Comparison of ENCODE assay signal across 27 cellular contexts in the genomic region with DNA sequence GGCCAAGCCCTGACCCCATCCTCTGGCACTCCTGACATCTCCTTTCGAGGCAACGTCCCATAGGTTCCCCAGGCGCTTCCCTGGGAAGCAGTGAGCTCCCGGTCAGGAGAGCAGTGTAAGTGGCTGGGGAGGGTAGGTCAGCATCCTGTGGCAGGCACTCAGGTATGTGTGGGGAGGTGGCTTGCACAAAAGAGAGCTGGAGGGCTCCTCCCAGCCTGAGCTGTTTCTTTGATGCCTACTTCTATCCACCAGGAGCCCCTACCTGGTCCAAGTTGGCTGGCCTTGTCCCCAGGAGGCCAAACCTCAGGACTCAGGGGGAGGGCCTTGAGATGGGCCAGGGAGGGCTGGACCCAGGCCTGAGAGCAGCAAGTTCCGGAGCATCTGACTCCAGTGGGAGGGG. TPM values are rescaled to one million over a fixed set of nuclear protein-coding genes. Genes with fewer than 3 reads are reported as not detected.
DNase-seq lines count a peak whose midpoint lies in the region; ATAC-seq, FAIRE-seq and TF ChIP-seq lines count a peak whose summit lies in the region.
"Had no signal": no experiment of that assay in that cellular context is flagged by ENCODE, and none has a peak within 500 bp of the region (broad histone marks: within the 10 kb centered on the region; RNA-seq: fewer than 3 reads in every experiment).

No MANE protein-coding gene starts in this region.

- H3K27ac ChIP-seq in GM23338 (ENCODE audit: low read depth) (no peak overlapping the region), WERI-Rb-1 (peak overlapping the region; percentile 22; the same call in 1 of the 2 replicates), H1 (ENCODE audit: low read depth, low read length) (no peak overlapping the region), neural cell (ENCODE audit: low read length) (peak overlapping the region; percentile 50), coronary artery (no peak overlapping the region)
- H3K27ac ChIP-seq: Peyer's patch, SK-N-MC had no signal

- H3K18ac ChIP-seq in H1 (ENCODE audit: extremely low read depth, low read length) = peak overlapping the region; percentile 78

- H3K14ac ChIP-seq in H1 (ENCODE audit: insufficient read length) = no peak overlapping the region

- H4K20me1 ChIP-seq in GM23338 (replicated peaks; ENCODE audit: insufficient read depth) = no peaks in the 10 kb centered on the region
- no peaks in the 10 kb centered on the region for H4K20me1 ChIP-seq in H1 (replicated peaks in 1 of 2; ENCODE audit: control insufficient read depth in 1 of 2, insufficient read depth in 2 of 2, low read length in 2 of 2)
- no peaks in the 10 kb centered on the region for H4K20me1 ChIP-seq in neural cell (ENCODE audit: insufficient read depth)

- H4K5ac ChIP-seq in H1 (ENCODE audit: insufficient read length, low read depth, low read length) = no peak overlapping the region

- H3K4me2 ChIP-seq in GM23338 (no peak overlapping the region), H1 (ENCODE audit: insufficient read depth in 1 of 2, low read depth in 2 of 2, low read length in 2 of 2) (no peak overlapping the region), neural cell (ENCODE audit: low read length) (no peak overlapping the region)

- no peaks in the 10 kb centered on the region; the same call in 2 of the 3 replicates for H3K36me3 Mint-ChIP-seq in GM23338 (ENCODE audit: low read depth)
- H3K36me3 Mint-ChIP-seq: IgD-negative memory B cell had no signal

- TF ChIP-seq RAD21 in H1 (IDR thresholded peaks at IDR 0.05 in 1 of 2, conservative IDR thresholded peaks at IDR 0.05 in 1 of 2; ENCODE audit: low read depth in 2 of 2, low read length in 2 of 2) = no peak
- no peak for TF ChIP-seq RAD21 in neural cell (conservative IDR thresholded peaks at IDR 0.05)

- no peak overlapping the region for H3K56ac ChIP-seq in H1 (replicated peaks; ENCODE audit: insufficient read length, low read depth, low read length)

- 85% methylated on average over 5 of the region's 5 CpGs; no CpG with 5 or more reads in 1 of the 2 experiments for WGBS in H1 (ENCODE audit: extremely low coverage in 1 of 2, insufficient coverage in 1 of 2, insufficient read length in 1 of 2, insufficient replicate concordance in 2 of 2, low coverage in 1 of 2, low lambda C conversion rate in 2 of 2, missing lambda C conversion rate in 1 of 2), 2 experiments

- H3K23ac ChIP-seq in H1 (ENCODE audit: insufficient read length) = no peak overlapping the region

- no peak overlapping the region for H3K4me3 Mint-ChIP-seq in GM23338
- H3K4me3 Mint-ChIP-seq: CD4-positive, alpha-beta T cell; IgD-negative memory B cell had no signal

- H3K9me3 ChIP-seq in WERI-Rb-1 (ENCODE audit: severe bottlenecking) (no peaks in the 10 kb centered on the region), H1 (ENCODE audit: insufficient read depth in 2 of 2, low read depth in 1 of 2, low read length in 1 of 2) (no peaks in the 10 kb centered on the region), neural cell (ENCODE audit: low read length) (no peaks in the 10 kb centered on the region)
- H3K9me3 ChIP-seq: Caco-2, HAP-1, MG63, Peyer's patch had no signal

- POLR2A ChIA-PET in H1 (lab: Charles Lee; ENCODE audit: partially characterized antibody) = interaction anchor here (0.6 to 1.6 kb wide), 8 partner anchors 22 to 137 kb away, joined by 3 to 4 read pairs (median 3); no protein-coding TSS in a partner anchor

- no peak overlapping the region for H2AK5ac ChIP-seq in H1 (ENCODE audit: low read depth, low read length)

- no peak for TF ChIP-seq POLR2A in H1 (IDR thresholded peaks at IDR 0.05; ENCODE audit: control extremely low read depth in 1 of 2, low read depth in 2 of 2, low read length in 2 of 2)

- no peaks in the 10 kb centered on the region for H3K36me3 ChIP-seq in GM23338 (ENCODE audit: insufficient read depth)
- no peaks in the 10 kb centered on the region for H3K36me3 ChIP-seq in WERI-Rb-1
- H3K36me3 ChIP-seq in H1 (ENCODE audit: control insufficient read depth in 2 of 4, insufficient read depth in 4 of 4, low read length in 3 of 4) = no peaks in the 10 kb centered on the region
- no peaks in the 10 kb centered on the region for H3K36me3 ChIP-seq in neural cell (ENCODE audit: insufficient read depth, low read length)
- H3K36me3 ChIP-seq: HAP-1, MG63, Peyer's patch had no signal

- TF ChIP-seq EP300 in H1 (IDR thresholded peaks at IDR 0.05; ENCODE audit: borderline replicate concordance in 1 of 2, low read depth in 2 of 2, low read length in 2 of 2) (no peak), neural cell (conservative IDR thresholded peaks at IDR 0.05; ENCODE audit: poor library complexity, severe bottlenecking) (no peak)

- H3K27me3 ChIP-seq in GM23338 (ENCODE audit: insufficient read depth) (no peaks in the 10 kb centered on the region), WERI-Rb-1 (ENCODE audit: insufficient read depth, low read depth, severe bottlenecking) (no peaks in the 10 kb centered on the region), H1 (replicated peaks in 1 of 4; ENCODE audit: control insufficient read depth in 3 of 4, extremely low read depth in 1 of 4, insufficient read depth in 3 of 4, low read length in 3 of 4) (no peaks in the 10 kb centered on the region), neural cell (ENCODE audit: insufficient read depth, low read depth, low read length) (no peaks in the 10 kb centered on the region)
- H3K27me3 ChIP-seq: MG63, Peyer's patch had no signal

- no peak overlapping the region for H4K91ac ChIP-seq in H1 (replicated peaks; ENCODE audit: insufficient read length, low read length)

- peak overlapping the region; percentile 72; the same call in 1 of the 2 replicates for H2BK15ac ChIP-seq in H1 (ENCODE audit: low read length)

- H2BK20ac ChIP-seq in H1 (ENCODE audit: low read length) = peak overlapping the region; percentile 97

- H3K4me1 ChIP-seq in GM23338 (ENCODE audit: insufficient read depth) (no peaks in the 10 kb centered on the region), H1 (replicated peaks in 1 of 4; ENCODE audit: control insufficient read depth in 3 of 4, insufficient read depth in 4 of 4, low read length in 3 of 4) (peaks cover 0 to 14% (median 10%) of the 10 kb centered on the region in 4 experiments; a peak in 5 of 7 replicates)
- H3K4me1 ChIP-seq: Peyer's patch had no signal

- no peaks in the 10 kb centered on the region for H3K79me1 ChIP-seq in H1 (ENCODE audit: low read depth, low read length)

- H3K9ac ChIP-seq in H1 (replicated peaks in 1 of 4; ENCODE audit: extremely low read depth in 1 of 4, low read depth in 3 of 4, low read length in 3 of 4) = no peak overlapping the region
- H3K9ac ChIP-seq in neural cell (ENCODE audit: low read length) = peak overlapping the region; percentile 52

- ATAC-seq in GM23338 (peak; percentile 57), GM21390 (IDR thresholded peaks at IDR 0.05; ENCODE audit: unreplicated experiment) (no peak), HG02678 (IDR thresholded peaks at IDR 0.05; ENCODE audit: unreplicated experiment) (no peak)
- ATAC-seq: Right ventricle myocardium inferior had no signal

- H3K4me3 ChIP-seq in GM23338 (no peak overlapping the region), WERI-Rb-1 (ENCODE audit: low read depth, low read length) (no peak overlapping the region), H1 (ENCODE audit: extremely low read depth in 1 of 4, insufficient read depth in 2 of 4, low read depth in 3 of 4, low read length in 4 of 4) (no peak overlapping the region), neural cell (ENCODE audit: low read length) (peak overlapping the region; percentile 26), coronary artery (no peak overlapping the region)
- H3K4me3 ChIP-seq: HAP-1, MG63, Peyer's patch, SK-N-MC had no signal

- no peak overlapping the region; the same call in 1 of the 2 replicates for H4K8ac ChIP-seq in H1 (ENCODE audit: extremely low read depth, insufficient read depth, low read length)

- H3K79me2 ChIP-seq in GM23338 (replicated peaks; ENCODE audit: insufficient read depth) = no peaks in the 10 kb centered on the region
- no peaks in the 10 kb centered on the region for H3K79me2 ChIP-seq in H1 (ENCODE audit: control insufficient read depth in 1 of 2, insufficient read depth in 2 of 2, low read length in 2 of 2)
- no peaks in the 10 kb centered on the region for H3K79me2 ChIP-seq in neural cell (replicated peaks; ENCODE audit: insufficient read depth, low read length)

- H3F3A ChIP-seq in GM23338 (replicated peaks; ENCODE audit: low read depth) = no peaks in the 10 kb centered on the region
- no peaks in the 10 kb centered on the region for H3F3A ChIP-seq in neural cell (ENCODE audit: insufficient read depth, low read length, poor library complexity, severe bottlenecking)

- peaks cover 15% of the 10 kb centered on the region for H3K27me3 Mint-ChIP-seq in GM23338 (ENCODE audit: insufficient read depth, low read depth, poor library complexity)

- no peak for FAIRE-seq in H1 (lab: Jason Lieb, UNC)
- FAIRE-seq: A204.1, GM12891, HTR-8/SVneo had no signal

- CTCF ChIA-PET in H1 (lab: Charles Lee; ENCODE audit: partially characterized antibody) = interaction anchor here (0.7 to 19.2 kb wide), 32 partner anchors 8 to 218 kb away, joined by 3 to 361 read pairs (median 4); a partner anchor contains a TSS

- H3K27ac Mint-ChIP-seq in GM23338 = no peak overlapping the region
- H3K27ac Mint-ChIP-seq: CD4-positive, alpha-beta T cell; IgD-negative memory B cell had no signal

- peaks cover 24% of the 10 kb centered on the region for H3K4me1 Mint-ChIP-seq in GM23338
- H3K4me1 Mint-ChIP-seq: IgD-negative memory B cell had no signal

- H3K23me2 ChIP-seq in H1 (ENCODE audit: low read depth, low read length) = no peaks in the 10 kb centered on the region

- no peaks in the 10 kb centered on the region for H3K9me2 ChIP-seq in GM23338 (ENCODE audit: insufficient read depth)
- no peaks in the 10 kb centered on the region for H3K9me2 ChIP-seq in neural cell (ENCODE audit: insufficient read depth, low read length)

- TF ChIP-seq CTCF in GM23338 (conservative IDR thresholded peaks at IDR 0.05; ENCODE audit: low read depth in 2 of 2) (no peak), WERI-Rb-1 (IDR thresholded peaks at IDR 0.05; ENCODE audit: low read depth, low read length) (no peak), H1 (IDR thresholded peaks at IDR 0.05; ENCODE audit: control extremely low read depth in 1 of 3, insufficient read depth in 1 of 3, low read depth in 1 of 3, low read length in 3 of 3) (no peak), neural cell (IDR thresholded peaks at IDR 0.05; ENCODE audit: poor library complexity, severe bottlenecking) (no peak), coronary artery (IDR thresholded peaks at IDR 0.05) (no peak)

- peak overlapping the region; percentile 84; the same call in 1 of the 2 replicates for H2BK12ac ChIP-seq in H1 (ENCODE audit: low read depth, low read length)

- H2BK120ac ChIP-seq in H1 (replicated peaks; ENCODE audit: low read depth, low read length) = no peak overlapping the region

- peak; percentile 52 for DNase-seq in GM23338 (ENCODE audit: low spot score)
- DNase-seq in WERI-Rb-1 = no peak
- no peak for DNase-seq in H1 (ENCODE audit: low read depth in 1 of 2, low spot score in 2 of 2)
- DNase-seq in mucosa of gallbladder (ENCODE audit: low spot score) = no peak
- no peak for DNase-seq in coronary artery (ENCODE audit: low spot score)
- DNase-seq: CD4-positive, alpha-beta T cell; EL; Karpas-422; MG63; NCI-H1048; NCI-H1436; NCI-H1930; NCI-H345; NCI-H526 treated with DMSO at 0.1 percent for 48 hours; Peyer's patch had no signal

- no peaks in the 10 kb centered on the region; the same call in 2 of the 3 replicates for H3K9me3 Mint-ChIP-seq in GM23338
- H3K9me3 Mint-ChIP-seq: CD4-positive, alpha-beta T cell; IgD-negative memory B cell had no signal

- no peak overlapping the region for H3K4ac ChIP-seq in H1 (replicated peaks; ENCODE audit: insufficient read length, low read depth, low read length)

- no peak overlapping the region for H2AFZ ChIP-seq in GM23338
- no peak overlapping the region for H2AFZ ChIP-seq in H1 (ENCODE audit: low read length)
- H2AFZ ChIP-seq in neural cell (ENCODE audit: low read depth, low read length) = no peak overlapping the region

- H2BK5ac ChIP-seq in H1 (ENCODE audit: low read depth, low read length) = peak overlapping the region; percentile 77; the same call in 1 of the 2 replicates

RNA-seq across cellular contexts. Expression of a gene that starts 31.7 kb away (rescaled TPM):
- 52.0 and 63.1 TPM in 2 replicates for total RNA-seq in GM23338 (2014; rRNA removed; shearing (Covaris generic))
- polyA plus RNA-seq in GM23338 (2016; fragmentation: Nextera tagmentation; extraction: Ambion mirVana) (16.0 and 16.9 TPM in 2 replicates), H1 (2011; rRNA removed) (114 and 166 TPM in 2 replicates), neural cell (34.4 and 35.3 TPM in 2 replicates)
- total RNA-seq in H1 (2021; fragmentation: NEBNext Ultra II Directional; extraction: Animal tissue kit (Norgen Biotek cat#: 25700)) = 56.4 and 57.1 TPM in 2 replicates
- 51.3 TPM for polyA plus RNA-seq in H1 (2011; cell fraction: cytosol; rRNA removed)
- 94.7 TPM for polyA plus RNA-seq in H1 (2011; cell fraction: nucleus; rRNA removed)
- polyA plus RNA-seq in H1 (2012, experiment 1 of 2) = 31.6 to 91.8 TPM (median 75.5 TPM) in 4 replicates
- 55.3 TPM for polyA plus RNA-seq in H1 (2012, experiment 2 of 2)
- polyA plus RNA-seq in H1 (2013, experiment 1 of 2) = 73.3 TPM
- polyA plus RNA-seq in H1 (2013, experiment 2 of 2) = 75.1 TPM
- polyA minus RNA-seq in H1 (2011; rRNA and poly(A)+ RNA removed) = 33.5 and 61.7 TPM in 2 replicates
- 36.0 TPM for polyA minus RNA-seq in H1 (2011; cell fraction: cytosol; rRNA and poly(A)+ RNA removed)
- polyA minus RNA-seq in H1 (2011; cell fraction: nucleus; rRNA and poly(A)+ RNA removed) = 39.2 TPM
- polyA minus RNA-seq in neural cell = 70.2 and 72.8 TPM in 2 replicates
- 2.3 TPM for total RNA-seq in mucosa of gallbladder
- total RNA-seq: CD4-positive, alpha-beta T cell had no signal
- polyA plus RNA-seq: BJ, IgD-negative memory B cell had no signal

Comparison
In these comparisons a context has a peak if more than half of its experiments do, and no peak if none do; other contexts are left out.
1. H3K27ac ChIP-seq: peak in WERI-Rb-1 (single experiment) and neural cell (single experiment); none in GM23338 (single experiment), H1 (single experiment) and coronary artery (0 of 2).
2. RNA of a gene that starts 31.7 kb away (total RNA-seq): 52.0 to 63.1 TPM in GM23338 and 56.4 to 57.1 TPM in H1; 2.3 TPM in mucosa of gallbladder (single experiment); every median in the first group is over 10 times any median in the second.